In genomic region chr17:18256776-18257175, GRCh38 we compare ENCODE assay signal across 5 cellular contexts. TPM values are rescaled to one million over a fixed set of nuclear protein-coding genes. Genes with fewer than 3 reads are reported as not detected.
DNase-seq lines count a peak whose midpoint lies in the region; TF ChIP-seq lines count a peak whose summit lies in the region.

No MANE protein-coding gene starts in this region.

- H3K9ac ChIP-seq in OCI-LY1 (ENCODE audit: low read length) (no peak overlapping the region; the same call in 1 of the 2 replicates), duodenal mucosa (ENCODE audit: low read depth in 1 of 2, low read length in 2 of 2) (peak overlapping the region in 1 of 2 donors; percentile 81), skeletal muscle satellite cell (ENCODE audit: low read depth, low read length) (peak overlapping the region; percentile 99)

- H3K9me3 ChIP-seq in OCI-LY1 (ENCODE audit: low read length) (no peaks in the 10 kb centered on the region), duodenal mucosa (ENCODE audit: control insufficient read depth in 1 of 2, low read length in 2 of 2) (no peaks in the 10 kb centered on the region), skeletal muscle satellite cell (replicated peaks; ENCODE audit: low read length) (no peaks in the 10 kb centered on the region)

- no peak for DNase-seq in putamen (ENCODE audit: low spot score)
- no peak for DNase-seq in SIG-M5 (lab: John Stamatoyannopoulos, UW)

- H2AFZ ChIP-seq in OCI-LY1 (ENCODE audit: low read length): no peak overlapping the region

- H3K9me2 ChIP-seq in OCI-LY1 (ENCODE audit: low read depth, low read length): no peaks in the 10 kb centered on the region

- H3K27ac ChIP-seq in OCI-LY1 (ENCODE audit: low read depth, low read length, poor library complexity, severe bottlenecking): no peak overlapping the region
- no peak overlapping the region for H3K27ac ChIP-seq in duodenal mucosa (ENCODE audit: low read depth, low read length)

- H3K4me3 ChIP-seq in OCI-LY1 (ENCODE audit: low read depth, low read length, poor library complexity, severe bottlenecking): no peak overlapping the region
- H3K4me3 ChIP-seq in duodenal mucosa (ENCODE audit: low read depth in 1 of 2, low read length in 2 of 2): peak overlapping the region; percentile 86 to 96
- H3K4me3 ChIP-seq in skeletal muscle satellite cell (ENCODE audit: low read length): peak overlapping the region; percentile 92

- H3K4me1 ChIP-seq in OCI-LY1 (ENCODE audit: insufficient read depth, low read length, severe bottlenecking) (peaks cover 33% of the 10 kb centered on the region), duodenal mucosa (ENCODE audit: control insufficient read depth in 1 of 2, insufficient read depth in 2 of 2, low read length in 2 of 2) (peaks cover 27 to 34% of the 10 kb centered on the region in 2 donors), skeletal muscle satellite cell (ENCODE audit: control insufficient read depth, insufficient read depth, low read length) (peaks cover 33% of the 10 kb centered on the region)

- H3K4me2 ChIP-seq in OCI-LY1 (ENCODE audit: low read length) (peak overlapping the region; percentile 72; the same call in 1 of the 2 replicates), skeletal muscle satellite cell (ENCODE audit: low read length) (peak overlapping the region; percentile 98)

- H4K20me1 ChIP-seq in OCI-LY1 (ENCODE audit: insufficient read depth, low read length): no peaks in the 10 kb centered on the region

- H3K79me2 ChIP-seq in OCI-LY1 (ENCODE audit: insufficient read depth, low read length): no peaks in the 10 kb centered on the region

- H3K36me3 ChIP-seq in OCI-LY1 (ENCODE audit: insufficient read depth, low read length): peaks cover 33% of the 10 kb centered on the region; the same call in 1 of the 2 replicates
- peaks cover 29 to 49% of the 10 kb centered on the region in 2 donors for H3K36me3 ChIP-seq in duodenal mucosa (ENCODE audit: control insufficient read depth in 1 of 2, insufficient read depth in 2 of 2, low read length in 2 of 2)
- peaks cover 53% of the 10 kb centered on the region for H3K36me3 ChIP-seq in skeletal muscle satellite cell (ENCODE audit: insufficient read depth, low read length)

- TF ChIP-seq CTCF in OCI-LY1 (IDR thresholded peaks at IDR 0.05; ENCODE audit: low read length): no peak

- H3F3A ChIP-seq in OCI-LY1 (ENCODE audit: insufficient read depth, low read length): no peaks in the 10 kb centered on the region

- no peaks in the 10 kb centered on the region for H3K27me3 ChIP-seq in OCI-LY1 (ENCODE audit: insufficient read depth, low read length)
- H3K27me3 ChIP-seq in duodenal mucosa (ENCODE audit: control insufficient read depth in 1 of 2, insufficient read depth in 2 of 2, low read length in 2 of 2): no peaks in the 10 kb centered on the region
- H3K27me3 ChIP-seq in skeletal muscle satellite cell (ENCODE audit: control insufficient read depth, insufficient read depth, low read length): no peaks in the 10 kb centered on the region

RNA-seq across cellular contexts. Expression of gene FLII, which starts 1.8 kb away (rescaled TPM):
- 226 and 257 TPM in 2 replicates for total RNA-seq in skeletal muscle satellite cell (2012; rRNA removed)

RNA-seq across cellular contexts. Expression of gene MIEF2, which starts 3.7 kb away (rescaled TPM):
- total RNA-seq in skeletal muscle satellite cell (2012; rRNA removed): 8.6 and 10.9 TPM in 2 replicates

RNA-seq across cellular contexts. Expression of gene LLGL1, which starts 31.3 kb away (rescaled TPM):
- total RNA-seq in skeletal muscle satellite cell (2012; rRNA removed): 46.3 and 48.9 TPM in 2 replicates

RNA-seq across cellular contexts. Expression of gene TOP3A, which starts 58.0 kb away (rescaled TPM):
- total RNA-seq in skeletal muscle satellite cell (2012; rRNA removed): 36.2 and 45.7 TPM in 2 replicates

RNA-seq across cellular contexts. Expression of gene SMCR8, which starts 58.3 kb away (rescaled TPM):
- total RNA-seq in skeletal muscle satellite cell (2012; rRNA removed): 13.3 and 14.7 TPM in 2 replicates
